Comparison of ENCODE assay signal across 28 cellular contexts in genomic region chr6:62492192-62492822, GRCh38.
"Had no signal": no experiment of that assay in that cellular context is flagged by ENCODE, and none has a peak within 500 bp of the region (broad histone marks: within the 10 kb centered on the region; RNA-seq: fewer than 3 reads in every experiment).

No MANE protein-coding gene starts in this region.

- H3K4me1 ChIP-seq: ascending aorta, SJCRH30 had no signal

- ATAC-seq: activated CD4-positive, alpha-beta T cell treated with anti-CD3 and anti-CD28 coated beads for 36 hours; activated CD4-positive, CD25-positive, alpha-beta regulatory T cell treated with anti-CD3 and anti-CD28 coated beads, Interleukin-2, amount 50 U/mL, for 24 hours; activated CD8-positive, alpha-beta T cell treated with anti-CD3 and anti-CD28 coated beads, Interleukin-2, amount 10 ng/mL, durations not matched to agents 7 days and 5 days; Panc1; WTC11 had no signal

- H3K4me3 ChIP-seq: ascending aorta, SJCRH30, SK-N-MC had no signal

- DNase-seq: activated CD4-positive, alpha-beta T cell treated with anti-CD3 and anti-CD28 coated beads for 36 hours; activated CD4-positive, alpha-beta T cell treated with anti-CD3 and anti-CD28 coated beads, Interleukin-2, amount 10 ng/mL, durations not matched to agents 7 days and 5 days; activated CD4-positive, alpha-beta T cell treated with anti-CD3 and anti-CD28 coated beads, Interleukin-2, amount 50 U/mL, for 48 hours; activated CD8-positive, alpha-beta T cell treated with anti-CD3 and anti-CD28 coated beads, Interleukin-2, amount 10 ng/mL, durations not matched to agents 7 days and 5 days; activated gamma-delta T cell; activated naive CD4-positive, alpha-beta T cell treated with Interleukin-2 at 50 U/mL for 16 hours; activated naive CD8-positive, alpha-beta T cell treated with anti-CD3 and anti-CD28 coated beads, Interleukin-2, amount 10 ng/mL, durations not matched to agents 7 days and 5 days; activated T-cell treated with anti-CD3 and anti-CD28 coated beads, Interleukin-2, amount 50 U/mL, for 24 hours; amygdala; MM.1S; MV-4-11; NCI-H1092 treated with DMSO at 0.1 percent for 48 hours; NCI-H1417; NCI-H146; NCI-H187 treated with DMSO at 0.1 percent for 48 hours; NCI-H2081; NCI-H345; NCI-H526 treated with DMSO at 0.1 percent for 48 hours; NCI-H82; SHP77; SJCRH30; T1000 had no signal

- H3K9me3 ChIP-seq: ascending aorta, SJCRH30 had no signal

- H3K27me3 ChIP-seq: ascending aorta, SJCRH30 had no signal

- H3K36me3 ChIP-seq: ascending aorta, SJCRH30 had no signal

- H3K27ac ChIP-seq: ascending aorta, KMS-11, SJCRH30, SK-N-MC had no signal

- H3K4me2 ChIP-seq: KMS-11 had no signal

- H3K9ac ChIP-seq: KMS-11 had no signal
